In the genomic region with DNA sequence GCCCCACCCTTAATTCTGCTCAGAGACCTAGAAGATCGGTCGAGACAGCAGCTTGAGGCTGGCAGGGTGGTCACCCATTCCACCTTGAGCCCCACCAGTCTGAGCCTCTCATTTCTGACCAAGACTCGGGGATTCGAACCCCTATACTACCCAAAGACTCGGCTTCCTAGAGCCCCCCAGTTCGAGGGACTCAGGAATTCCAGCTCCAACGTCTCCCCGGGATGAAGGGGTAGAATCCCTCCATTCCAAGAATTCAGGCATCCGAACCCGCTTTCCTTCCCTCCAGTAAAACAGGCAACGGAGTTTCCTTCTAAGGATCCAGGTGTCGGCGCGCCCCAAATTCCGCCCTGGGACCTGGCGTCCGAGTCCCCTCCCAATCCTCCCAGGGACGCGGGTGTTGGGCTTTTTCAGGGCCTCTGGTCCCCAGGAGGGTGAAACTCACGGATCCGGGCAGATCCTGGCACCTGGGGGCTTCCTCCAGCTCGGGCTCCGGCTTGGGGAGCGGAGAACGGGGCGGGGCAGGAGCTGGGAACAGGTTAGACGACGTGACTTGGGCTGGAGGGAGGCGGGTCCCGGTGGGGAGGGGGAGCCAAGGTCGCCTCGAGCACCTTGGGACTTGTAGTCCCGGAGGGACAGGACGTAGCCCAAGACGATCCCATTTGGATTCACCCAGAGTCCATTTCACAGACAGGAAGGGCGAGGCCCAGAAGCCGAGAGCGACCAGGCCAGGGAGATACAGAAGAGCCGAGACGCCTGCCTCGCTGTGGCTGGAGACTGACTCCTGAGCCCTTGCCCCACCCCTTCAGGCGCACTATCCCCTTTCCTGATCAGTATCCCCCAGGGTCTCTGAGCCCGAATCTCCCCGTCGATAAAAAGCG, we compare ENCODE assay signal across 8 cellular contexts. TPM values are rescaled to one million over a fixed set of nuclear protein-coding genes. Genes with fewer than 3 reads are reported as not detected.
DNase-seq lines count a peak whose midpoint lies in the region; ATAC-seq and TF ChIP-seq lines count a peak whose summit lies in the region.

A gene with protein sequence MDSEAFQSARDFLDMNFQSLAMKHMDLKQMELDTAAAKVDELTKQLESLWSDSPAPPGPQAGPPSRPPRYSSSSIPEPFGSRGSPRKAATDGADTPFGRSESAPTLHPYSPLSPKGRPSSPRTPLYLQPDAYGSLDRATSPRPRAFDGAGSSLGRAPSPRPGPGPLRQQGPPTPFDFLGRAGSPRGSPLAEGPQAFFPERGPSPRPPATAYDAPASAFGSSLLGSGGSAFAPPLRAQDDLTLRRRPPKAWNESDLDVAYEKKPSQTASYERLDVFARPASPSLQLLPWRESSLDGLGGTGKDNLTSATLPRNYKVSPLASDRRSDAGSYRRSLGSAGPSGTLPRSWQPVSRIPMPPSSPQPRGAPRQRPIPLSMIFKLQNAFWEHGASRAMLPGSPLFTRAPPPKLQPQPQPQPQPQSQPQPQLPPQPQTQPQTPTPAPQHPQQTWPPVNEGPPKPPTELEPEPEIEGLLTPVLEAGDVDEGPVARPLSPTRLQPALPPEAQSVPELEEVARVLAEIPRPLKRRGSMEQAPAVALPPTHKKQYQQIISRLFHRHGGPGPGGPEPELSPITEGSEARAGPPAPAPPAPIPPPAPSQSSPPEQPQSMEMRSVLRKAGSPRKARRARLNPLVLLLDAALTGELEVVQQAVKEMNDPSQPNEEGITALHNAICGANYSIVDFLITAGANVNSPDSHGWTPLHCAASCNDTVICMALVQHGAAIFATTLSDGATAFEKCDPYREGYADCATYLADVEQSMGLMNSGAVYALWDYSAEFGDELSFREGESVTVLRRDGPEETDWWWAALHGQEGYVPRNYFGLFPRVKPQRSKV (minus strand): TSS at position 513 of the 878 bp plus-strand sequence. CDS start 6,751 bp downstream, outside the sequence.

- H3K4me1 Mint-ChIP-seq in activated naive CD4-positive, alpha-beta T cell treated with anti-CD3 and anti-CD28 coated beads, Interleukin-2, amount 10 ng/mL, durations not matched to agents 7 days and 5 days = peaks cover 53% of the 10 kb centered on the region
- H3K4me1 Mint-ChIP-seq in osteocyte (ENCODE audit: unreplicated experiment) = peaks cover 51% of the 10 kb centered on the region

- H3K36me3 Mint-ChIP-seq in activated naive CD4-positive, alpha-beta T cell treated with anti-CD3 and anti-CD28 coated beads, Interleukin-2, amount 10 ng/mL, durations not matched to agents 7 days and 5 days = peaks cover 17% of the 10 kb centered on the region
- peaks cover 4% of the 10 kb centered on the region for H3K36me3 Mint-ChIP-seq in osteocyte (ENCODE audit: unreplicated experiment)

- TF ChIP-seq CTCF in osteocyte (IDR thresholded peaks at IDR 0.05) = no peak

- CTCF ChIA-PET in activated naive CD4-positive, alpha-beta T cell treated with anti-CD3 and anti-CD28 coated beads, Interleukin-2, amount 10 ng/mL, durations not matched to agents 7 days and 5 days (lab: Charles Lee) = interaction anchor here (0.6 to 3.7 kb wide), 10 partner anchors 11 to 178 kb away, joined by 3 to 30 read pairs (median 4); no protein-coding TSS in a partner anchor

- DNase-seq in EH (ENCODE audit: low read depth) (peak; percentile 89), NOMO-1 treated with dmso at 0.1 percent for 144 hours (lab: John Stamatoyannopoulos, UW; ENCODE audit: unreplicated experiment) (peak; percentile 16), glomerular visceral epithelial cell (ENCODE audit: extremely low spot score) (peak; percentile 95), osteocyte (ENCODE audit: extremely low spot score, unreplicated experiment) (peak; percentile 90)
- peak; percentile 86 for DNase-seq in activated naive CD4-positive, alpha-beta T cell treated with anti-CD3 and anti-CD28 coated beads, Interleukin-2, amount 10 ng/mL, durations not matched to agents 7 days and 5 days

- peak within 1 kb of the TSS; percentile 96 for H3K4me3 Mint-ChIP-seq in activated naive CD4-positive, alpha-beta T cell treated with anti-CD3 and anti-CD28 coated beads, Interleukin-2, amount 10 ng/mL, durations not matched to agents 7 days and 5 days
- peak within 1 kb of the TSS; percentile 97 for H3K4me3 Mint-ChIP-seq in osteocyte (ENCODE audit: unreplicated experiment)

- ATAC-seq in HG03378 (IDR thresholded peaks at IDR 0.05; ENCODE audit: unreplicated experiment) (peak; percentile 4), GM21786 (IDR thresholded peaks at IDR 0.05; ENCODE audit: unreplicated experiment) (no peak), GM18520 (IDR thresholded peaks at IDR 0.05; ENCODE audit: unreplicated experiment) (no peak)

- peak within 1 kb of the TSS; percentile 94 for H3K27ac Mint-ChIP-seq in activated naive CD4-positive, alpha-beta T cell treated with anti-CD3 and anti-CD28 coated beads, Interleukin-2, amount 10 ng/mL, durations not matched to agents 7 days and 5 days
- H3K27ac Mint-ChIP-seq in osteocyte (ENCODE audit: unreplicated experiment) = peak within 1 kb of the TSS; percentile 95

- no peaks in the 10 kb centered on the region for H3K9me3 Mint-ChIP-seq in activated naive CD4-positive, alpha-beta T cell treated with anti-CD3 and anti-CD28 coated beads, Interleukin-2, amount 10 ng/mL, durations not matched to agents 7 days and 5 days
- H3K9me3 Mint-ChIP-seq in osteocyte (ENCODE audit: unreplicated experiment) = no peaks in the 10 kb centered on the region

- peaks cover 53% of the 10 kb centered on the region for H3K27me3 Mint-ChIP-seq in activated naive CD4-positive, alpha-beta T cell treated with anti-CD3 and anti-CD28 coated beads, Interleukin-2, amount 10 ng/mL, durations not matched to agents 7 days and 5 days
- no peaks in the 10 kb centered on the region for H3K27me3 Mint-ChIP-seq in osteocyte (ENCODE audit: unreplicated experiment)

RNA-seq across cellular contexts. Expression of the gene that starts here (rescaled TPM):
- 48.7 and 53.5 TPM in 2 replicates for total RNA-seq in osteocyte

Comparison
In these comparisons a context has a peak if more than half of its experiments do, and no peak if none do; other contexts are left out.
1. DNase-seq: peak in every context shown above with its lines; median percentile 95 in glomerular visceral epithelial cell; 90 in osteocyte; 89 in EH; 86 in activated naive CD4-positive, alpha-beta T cell treated with anti-CD3 and anti-CD28 coated beads, Interleukin-2, amount 10 ng/mL, durations not matched to agents 7 days and 5 days; 16 in NOMO-1 treated with dmso at 0.1 percent for 144 hours.